In genomic region chr17:32445497-32445896, GRCh38 we compare ENCODE assay signal across 8 cellular contexts. TPM values are rescaled to one million over a fixed set of nuclear protein-coding genes. Genes with fewer than 3 reads are reported as not detected.
DNase-seq lines count a peak whose midpoint lies in the region; ATAC-seq and TF ChIP-seq lines count a peak whose summit lies in the region.

No MANE protein-coding gene starts in this region.

- POLR2A ChIA-PET in HCT116 (lab: Charles Lee): no interaction called here
- POLR2A ChIA-PET in activated CD4-positive, alpha-beta memory T cell treated with anti-CD3 and anti-CD28 coated beads for 36 hours (lab: Charles Lee): interaction anchor here (1.0 to 2.3 kb wide), 3 partner anchors 38 to 104 kb away, joined by 3 to 19 read pairs (median 5); partner anchors contain the start of gene CDK5R1

- ATAC-seq in HCT116: no peak

- peaks cover 11 to 22% of the 10 kb centered on the region in 2 experiments; a peak in 3 of 4 replicates for H3K4me1 ChIP-seq in HCT116 (ENCODE audit: control insufficient read depth in 1 of 2, insufficient read depth in 2 of 2, low read length in 2 of 2)
- no peaks in the 10 kb centered on the region for H3K4me1 ChIP-seq in iPS DF 6.9 (ENCODE audit: control insufficient read depth, insufficient read depth, low read length)
- H3K4me1 ChIP-seq in spleen: peaks cover 19 to 59% (median 38%) of the 10 kb centered on the region in 6 donors

- H3K79me2 ChIP-seq in HCT116 (ENCODE audit: insufficient read depth, low read length): peaks cover 62% of the 10 kb centered on the region

- RAD21 ChIA-PET in HCT116 (lab: Charles Lee; ENCODE audit: low non-redundant PET in 1 of 2, low total read pairs in 2 of 2, uncharacterized antibody in 2 of 2, unreplicated experiment in 2 of 2): no interaction called here

- TF ChIP-seq POLR2A in HCT116 (IDR thresholded peaks at IDR 0.05; ENCODE audit: borderline replicate concordance, extremely low read depth, insufficient read depth, insufficient read length): no peak
- no peak for TF ChIP-seq POLR2A in spleen (IDR thresholded peaks at IDR 0.05)

- peak overlapping the region; percentile 93 for H3K9ac ChIP-seq in HCT116 (ENCODE audit: low read length)

- H3K27me3 ChIP-seq in HCT116 (ENCODE audit: insufficient read depth, low read length) (no peaks in the 10 kb centered on the region), iPS DF 6.9 (ENCODE audit: control insufficient read depth, insufficient read depth, low read length) (no peaks in the 10 kb centered on the region), spleen (replicated peaks in 1 of 7) (no peaks in the 10 kb centered on the region)

- H2AFZ ChIP-seq in HCT116 (ENCODE audit: low read depth, low read length, poor library complexity, severe bottlenecking): no peak overlapping the region

- H3K4me3 ChIP-seq in HCT116 (replicated peaks in 1 of 2; ENCODE audit: low read depth in 1 of 2, low read length in 2 of 2) (peak overlapping the region; percentile 58 to 96), iPS DF 6.9 (ENCODE audit: low read length) (peak overlapping the region; percentile 93; the same call in 1 of the 2 replicates), spleen (peak overlapping the region; percentile 82 to 100 (median 99))

- peak overlapping the region; percentile 89 for H3K4me2 ChIP-seq in HCT116 (ENCODE audit: low read length)

- H3K27ac Mint-ChIP-seq in activated CD4-positive, alpha-beta memory T cell treated with anti-CD3 and anti-CD28 coated beads for 36 hours: peak overlapping the region; percentile 91

- peaks cover 33% of the 10 kb centered on the region for H3K36me3 Mint-ChIP-seq in activated CD4-positive, alpha-beta memory T cell treated with anti-CD3 and anti-CD28 coated beads for 36 hours

- H3K36me3 ChIP-seq in HCT116 (ENCODE audit: control insufficient read depth in 1 of 2, insufficient read depth in 2 of 2, low read length in 2 of 2) (peaks cover 25 to 31% of the 10 kb centered on the region in 2 experiments; a peak in 3 of 4 replicates), iPS DF 6.9 (ENCODE audit: control insufficient read depth, insufficient read depth, low read length) (no peaks in the 10 kb centered on the region; the same call in 1 of the 2 replicates), spleen (peaks cover 0 to 38% (median 30%) of the 10 kb centered on the region in 6 donors)

- CTCF ChIA-PET in HCT116 (lab: Charles Lee): interaction anchor here (1.3 to 3.9 kb wide), 2 partner anchors 17 to 192 kb away, joined by 4 to 30 read pairs; no protein-coding TSS in a partner anchor
- CTCF ChIA-PET in activated CD4-positive, alpha-beta memory T cell treated with anti-CD3 and anti-CD28 coated beads for 36 hours (lab: Charles Lee): interaction anchor here (1.2 to 5.1 kb wide), 6 partner anchors 18 to 104 kb away, joined by 4 to 58 read pairs (median 6); partner anchors contain the start of genes C17orf75 and CDK5R1

- DNase-seq in HCT116 (ENCODE audit: low read depth, low spot score) (no peak), iPS DF 6.9 (ENCODE audit: low read depth, low spot score) (no peak), spleen (no peak), nucleus accumbens (lab: John Stamatoyannopoulos, UW) (no peak), GM13977 (ENCODE audit: low spot score) (no peak), hypothalamus (lab: John Stamatoyannopoulos, UW) (no peak), ACHN (no peak)
- no peak for DNase-seq in activated CD4-positive, alpha-beta memory T cell treated with anti-CD3 and anti-CD28 coated beads for 36 hours

- peaks cover 9% of the 10 kb centered on the region; the same call in 1 of the 2 replicates for H4K20me1 ChIP-seq in HCT116 (ENCODE audit: insufficient read depth)

- in situ Hi-C loops in GM13977 (cut with MboI; ENCODE audit: low pct_unique_long_range_greater_than_20kb, low sequenced_read_pairs, unreplicated experiment): no loop called here
- in situ Hi-C loops in ACHN (cut with HindIII; ENCODE audit: low pct_ligation_motif_present, low pct_unique_long_range_greater_than_20kb, low sequenced_read_pairs): no loop called here

- no peak for TF ChIP-seq CTCF in HCT116 (IDR thresholded peaks at IDR 0.05 in 2 of 3, conservative IDR thresholded peaks at IDR 0.05 in 1 of 3; ENCODE audit: borderline replicate concordance in 1 of 3, insufficient read depth in 1 of 3, low read depth in 2 of 3, low read length in 2 of 3)
- no peak for TF ChIP-seq CTCF in spleen (IDR thresholded peaks at IDR 0.05 in 8 of 11, conservative IDR thresholded peaks at IDR 0.05 in 3 of 11)
- TF ChIP-seq CTCF in GM13977 (IDR thresholded peaks at IDR 0.05; ENCODE audit: extremely low read depth, insufficient read depth, missing control alignments): no peak

- peak overlapping the region; percentile 88 for H3K27ac ChIP-seq in HCT116 (ENCODE audit: low read depth, low read length)
- no peak overlapping the region for H3K27ac ChIP-seq in iPS DF 6.9 (ENCODE audit: low read length)
- peak overlapping the region in 7 of 8 donors; percentile 64 to 92 (median 89) for H3K27ac ChIP-seq in spleen

- H3K9me2 ChIP-seq in HCT116 (ENCODE audit: insufficient read depth): no peaks in the 10 kb centered on the region

- intact Hi-C loops in HCT116 (cut with micrococcal nuclease) (no loop called here), spleen (cut with DNase I; ENCODE audit: low total_unique reads) (no loop called here)
- intact Hi-C loops in activated CD4-positive, alpha-beta memory T cell treated with anti-CD3 and anti-CD28 coated beads for 36 hours (cut with micrococcal nuclease): loop anchor here (2.0 to 5.0 kb wide), 3 partner anchors 15 to 431 kb away; partner anchors contain the start of genes CDK5R1 and MYO1D

- BruUV-seq in HCT116 (replicated peaks; lab: Mats Ljungman, UMichigan): TSS peak; percentile 55

- H3K9me3 ChIP-seq in HCT116 (ENCODE audit: control insufficient read depth in 1 of 2, insufficient read depth in 1 of 2, low read depth in 1 of 2, low read length in 2 of 2): no peaks in the 10 kb centered on the region
- no peaks in the 10 kb centered on the region for H3K9me3 ChIP-seq in iPS DF 6.9 (ENCODE audit: control insufficient read depth, insufficient read depth, low read length)
- no peaks in the 10 kb centered on the region for H3K9me3 ChIP-seq in spleen

- no peak for TF ChIP-seq RAD21 in HCT116 (IDR thresholded peaks at IDR 0.05; ENCODE audit: low read depth)

- peak overlapping the region; percentile 89 for H3K4me3 Mint-ChIP-seq in activated CD4-positive, alpha-beta memory T cell treated with anti-CD3 and anti-CD28 coated beads for 36 hours

- no CpG with 5 or more reads among the region's 6 CpGs for WGBS in iPS DF 6.9 (ENCODE audit: insufficient coverage, insufficient read length)
- 14 to 27% (median 22%) methylated on average over 6 of the region's 6 CpGs for WGBS in spleen, 5 donors

- peaks cover 53% of the 10 kb centered on the region for H3K4me1 Mint-ChIP-seq in activated CD4-positive, alpha-beta memory T cell treated with anti-CD3 and anti-CD28 coated beads for 36 hours (ENCODE audit: low read depth)

- no peaks in the 10 kb centered on the region for H3K27me3 Mint-ChIP-seq in activated CD4-positive, alpha-beta memory T cell treated with anti-CD3 and anti-CD28 coated beads for 36 hours

- no peaks in the 10 kb centered on the region for H3K9me3 Mint-ChIP-seq in activated CD4-positive, alpha-beta memory T cell treated with anti-CD3 and anti-CD28 coated beads for 36 hours

TF ChIP-seq in HCT116, 20 proteins besides CTCF, POLR2A, EP300 and RAD21 (continues in another document):
- TF ChIP-seq TCF7L2 (IDR thresholded peaks at IDR 0.05; ENCODE audit: borderline replicate concordance, extremely low read depth, insufficient read depth, insufficient read length) (no peak), EZH2phosphoT487 (IDR thresholded peaks at IDR 0.05; ENCODE audit: borderline replicate concordance) (no peak), POLR2AphosphoS5 (IDR thresholded peaks at IDR 0.05; ENCODE audit: low read depth, low read length) (no peak), MAX (IDR thresholded peaks at IDR 0.05) (no peak), FOSL1 (IDR thresholded peaks at IDR 0.05; ENCODE audit: low read depth) (no peak), ELF1 (IDR thresholded peaks at IDR 0.05; ENCODE audit: borderline replicate concordance, low read depth) (no peak), EZH2 (IDR thresholded peaks at IDR 0.05) (no peak), CEBPB (IDR thresholded peaks at IDR 0.05; ENCODE audit: low read depth) (no peak)

RNA-seq across cellular contexts. Expression of gene PSMD11, which starts 1.2 kb away (rescaled TPM):
- total RNA-seq in HCT116 (2021; ENCODE audit: unreplicated experiment) (143 TPM), spleen (10 to 100 TPM; 43.0 to 84.8 (median 68.9) TPM)
- 72.3 and 77.2 TPM in 2 replicates for polyA plus RNA-seq in HCT116 (2012)
- 100 to 1,000 TPM; 161 to 162 TPM for total RNA-seq in activated CD4-positive, alpha-beta memory T cell treated with anti-CD3 and anti-CD28 coated beads for 36 hours
- polyA plus RNA-seq in spleen: 10 to 100 TPM; 28.0 to 35.2 (median 35.1) TPM

RNA-seq across cellular contexts. Expression of gene CDK5R1, which starts 41.3 kb away (rescaled TPM):
- total RNA-seq in HCT116 (2021; ENCODE audit: unreplicated experiment): 5.4 TPM
- polyA plus RNA-seq in HCT116 (2012): 2.6 and 2.8 TPM in 2 replicates
- 10 to 100 TPM; 12.4 to 13.1 TPM for total RNA-seq in activated CD4-positive, alpha-beta memory T cell treated with anti-CD3 and anti-CD28 coated beads for 36 hours
- total RNA-seq in spleen: 10 to 100 TPM; 13.0 to 28.2 (median 20.3) TPM
- polyA plus RNA-seq in spleen: 10 to 100 TPM; 13.5 to 26.3 (median 13.6) TPM
